24 cellular contexts compared by ENCODE assay signal in the genomic region with DNA sequence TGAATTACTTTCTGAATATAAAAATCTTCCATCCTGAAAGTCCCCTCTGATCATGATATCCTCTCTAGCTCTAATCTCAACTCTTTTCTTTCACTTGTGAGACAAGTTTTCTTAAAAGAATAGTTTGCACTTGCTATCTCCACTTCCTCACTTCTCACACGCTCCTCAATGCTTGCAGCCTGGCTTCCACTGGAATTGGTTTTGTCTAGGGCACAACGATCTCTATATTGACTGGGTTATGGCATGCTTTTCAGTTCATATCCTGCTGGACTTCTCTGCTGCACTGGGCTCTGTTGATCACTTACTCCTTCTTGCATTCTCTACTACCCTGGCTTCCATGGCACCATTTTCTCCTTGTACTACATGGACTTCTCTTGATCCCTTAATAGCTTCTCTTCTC. TPM values are rescaled to one million over a fixed set of nuclear protein-coding genes. Genes with fewer than 3 reads are reported as not detected.
DNase-seq lines count a peak whose midpoint lies in the region; ATAC-seq and TF ChIP-seq lines count a peak whose summit lies in the region.
"Had no signal": no experiment of that assay in that cellular context is flagged by ENCODE, and none has a peak within 500 bp of the region (broad histone marks: within the 10 kb centered on the region; RNA-seq: fewer than 3 reads in every experiment).

No MANE protein-coding gene starts in this region.

- no peaks in the 10 kb centered on the region for H3K36me3 Mint-ChIP-seq in activated CD4-positive, alpha-beta T cell treated with anti-CD3 and anti-CD28 coated beads, Interleukin-2, amount 10 ng/mL, durations not matched to agents 24 days and 14 days (ENCODE audit: low read depth)

- H3K9ac ChIP-seq in smooth muscle cell (ENCODE audit: low read depth): no peak overlapping the region

- CTCF ChIA-PET in HEK293T (lab: Yijun Ruan, JAX): no interaction called here

- POLR2A ChIA-PET in HEK293T (lab: Yijun Ruan, JAX): interaction anchor here (0.8 kb wide), 1 partner anchor 20 kb away, joined by 3 read pairs; no protein-coding TSS in a partner anchor

- intact Hi-C loops in activated CD4-positive, alpha-beta T cell treated with anti-CD3 and anti-CD28 coated beads, Interleukin-2, amount 10 ng/mL, durations not matched to agents 24 days and 14 days (cut with micrococcal nuclease): loop anchor here (2.0 kb wide), 1 partner anchor 17 kb away; no protein-coding TSS in a partner anchor

- H2AFZ ChIP-seq in smooth muscle cell (ENCODE audit: low read depth): no peak overlapping the region
- H2AFZ ChIP-seq: PC-9 had no signal

- H3K4me1 ChIP-seq in RWPE2 (ENCODE audit: insufficient read depth, poor library complexity, severe bottlenecking) (peaks cover 12% of the 10 kb centered on the region), smooth muscle cell (ENCODE audit: low read depth) (no peaks in the 10 kb centered on the region)

- H3K36me3 ChIP-seq in RWPE2 (ENCODE audit: low read depth) (no peaks in the 10 kb centered on the region), smooth muscle cell (ENCODE audit: low read depth) (no peaks in the 10 kb centered on the region)
- H3K36me3 ChIP-seq: ascending aorta, MG63 had no signal

- H3K4me1 Mint-ChIP-seq in activated CD4-positive, alpha-beta T cell treated with anti-CD3 and anti-CD28 coated beads, Interleukin-2, amount 10 ng/mL, durations not matched to agents 24 days and 14 days: no peaks in the 10 kb centered on the region
- H3K4me1 Mint-ChIP-seq: neural crest cell had no signal

- H3K27me3 ChIP-seq in RWPE2 (ENCODE audit: insufficient read depth, poor library complexity, severe bottlenecking): no peaks in the 10 kb centered on the region
- H3K27me3 ChIP-seq in smooth muscle cell (ENCODE audit: low read depth): no peaks in the 10 kb centered on the region
- H3K27me3 ChIP-seq: ascending aorta, MG63 had no signal

- ATAC-seq in RWPE2 (ENCODE audit: low read depth): no peak
- no peak for ATAC-seq in HG03520 (IDR thresholded peaks at IDR 0.05; ENCODE audit: unreplicated experiment)
- ATAC-seq: HCT116, HepG2, left colon had no signal

- H3K4me3 ChIP-seq in RWPE2 (ENCODE audit: severe bottlenecking): no peak overlapping the region
- no peak overlapping the region for H3K4me3 ChIP-seq in smooth muscle cell
- H3K4me3 ChIP-seq: ascending aorta, MG63, PC-9, psoas muscle, skin epidermis had no signal

- H3F3A ChIP-seq in smooth muscle cell (ENCODE audit: low read depth): no peaks in the 10 kb centered on the region

- no peaks in the 10 kb centered on the region for H3K9me3 Mint-ChIP-seq in activated CD4-positive, alpha-beta T cell treated with anti-CD3 and anti-CD28 coated beads, Interleukin-2, amount 10 ng/mL, durations not matched to agents 24 days and 14 days
- H3K9me3 Mint-ChIP-seq: activated B cell treated with CpG ODN at 0.5 μM for 24 hours; activated T-cell treated with anti-CD3 and anti-CD28 coated beads, Interleukin-2, amount 50 U/mL, for 72 hours; neural crest cell; T-helper 2 cell treated with Interferon-gamma antibody and Interleukin-4, amounts not matched to agents 5 μg/mL and 100 μg/mL, for 36 hours had no signal

- DNase-seq in activated CD4-positive, alpha-beta T cell treated with anti-CD3 and anti-CD28 coated beads, Interleukin-2, amount 10 ng/mL, durations not matched to agents 24 days and 14 days: peak; percentile 40
- DNase-seq in activated CD4-positive, alpha-beta T cell treated with anti-CD3 and anti-CD28 coated beads for 1 hour: no peak
- DNase-seq in RWPE2 (ENCODE audit: low spot score) (no peak), smooth muscle cell (lab: John Stamatoyannopoulos, UW; ENCODE audit: unreplicated experiment) (no peak), HEK293T (ENCODE audit: extremely low spot score) (no peak)
- DNase-seq: 8988T; activated B cell treated with CpG ODN at 0.5 μM for 24 hours; activated CD8-positive, alpha-beta memory T cell treated with anti-CD3 and anti-CD28 coated beads for 24 hours; activated naive CD4-positive, alpha-beta T cell treated with anti-CD3 and anti-CD28 coated beads, Interleukin-2, amount 50 U/mL, for 16 hours; activated T-cell treated with anti-CD3 and anti-CD28 coated beads, Interleukin-2, amount 50 U/mL, for 72 hours; left colon; NCI-H146; NCI-H2171 treated with DMSO at 0.1 percent for 48 hours; PC-9; psoas muscle had no signal

- 98% methylated on average over 2 of the region's 2 CpGs for WGBS in smooth muscle cell (ENCODE audit: low lambda C conversion rate)

- H3K27ac ChIP-seq in RWPE2 (ENCODE audit: poor library complexity, severe bottlenecking) (peak overlapping the region; percentile 61), smooth muscle cell (ENCODE audit: low read depth) (peak overlapping the region; percentile 97)
- H3K27ac ChIP-seq: PC-9 had no signal

- H3K27me3 Mint-ChIP-seq in activated CD4-positive, alpha-beta T cell treated with anti-CD3 and anti-CD28 coated beads, Interleukin-2, amount 10 ng/mL, durations not matched to agents 24 days and 14 days: peaks cover 27% of the 10 kb centered on the region
- H3K27me3 Mint-ChIP-seq: activated B cell treated with CpG ODN at 0.5 μM for 24 hours had no signal

- no peaks in the 10 kb centered on the region for H4K20me1 ChIP-seq in smooth muscle cell (ENCODE audit: low read depth)

- no peak overlapping the region for H3K27ac Mint-ChIP-seq in activated CD4-positive, alpha-beta T cell treated with anti-CD3 and anti-CD28 coated beads, Interleukin-2, amount 10 ng/mL, durations not matched to agents 24 days and 14 days
- H3K27ac Mint-ChIP-seq: activated B cell treated with CpG ODN at 0.5 μM for 24 hours; activated T-cell treated with anti-CD3 and anti-CD28 coated beads, Interleukin-2, amount 50 U/mL, for 72 hours; T-helper 2 cell treated with Interferon-gamma antibody and Interleukin-4, amounts not matched to agents 5 μg/mL and 100 μg/mL, for 36 hours had no signal

- H3K9me3 ChIP-seq in RWPE2 (ENCODE audit: severe bottlenecking) (no peaks in the 10 kb centered on the region), smooth muscle cell (replicated peaks; ENCODE audit: low read depth) (no peaks in the 10 kb centered on the region)
- H3K9me3 ChIP-seq: ascending aorta, MG63, psoas muscle had no signal

- H3K4me3 Mint-ChIP-seq in activated CD4-positive, alpha-beta T cell treated with anti-CD3 and anti-CD28 coated beads, Interleukin-2, amount 10 ng/mL, durations not matched to agents 24 days and 14 days: no peak overlapping the region
- H3K4me3 Mint-ChIP-seq: activated B cell treated with CpG ODN at 0.5 μM for 24 hours; activated T-cell treated with anti-CD3 and anti-CD28 coated beads, Interleukin-2, amount 50 U/mL, for 72 hours; neural crest cell; T-helper 2 cell treated with Interferon-gamma antibody and Interleukin-4, amounts not matched to agents 5 μg/mL and 100 μg/mL, for 36 hours had no signal

- H3K79me2 ChIP-seq in smooth muscle cell (ENCODE audit: low read depth): no peaks in the 10 kb centered on the region

- no peak overlapping the region for H3K4me2 ChIP-seq in smooth muscle cell
- H3K4me2 ChIP-seq: PC-9 had no signal

- TF ChIP-seq CTCF in RWPE2 (IDR thresholded peaks at IDR 0.05; ENCODE audit: poor library complexity, severe bottlenecking) (no peak), smooth muscle cell (IDR thresholded peaks at IDR 0.05; ENCODE audit: borderline replicate concordance, insufficient read depth, poor library complexity, severe bottlenecking) (no peak)

TF ChIP-seq in HEK293T, 16 proteins besides CTCF, POLR2A, EP300 and RAD21:
- TF ChIP-seq FOXA1 (IDR thresholded peaks at IDR 0.05) (no peak), SP1 (IDR thresholded peaks at IDR 0.05) (no peak), L3MBTL2 (conservative IDR thresholded peaks at IDR 0.05) (no peak), ARNT (IDR thresholded peaks at IDR 0.05) (no peak), LEF1 (IDR thresholded peaks at IDR 0.05; ENCODE audit: borderline replicate concordance) (no peak), CTBP1 (IDR thresholded peaks at IDR 0.05; ENCODE audit: borderline replicate concordance) (no peak), SUZ12 (IDR thresholded peaks at IDR 0.05) (no peak), FOXK2 (IDR thresholded peaks at IDR 0.05) (no peak), ELF4 (IDR thresholded peaks at IDR 0.05) (no peak), NFRKB (IDR thresholded peaks at IDR 0.05) (no peak)
- TF ChIP-seq, protein P1, sequence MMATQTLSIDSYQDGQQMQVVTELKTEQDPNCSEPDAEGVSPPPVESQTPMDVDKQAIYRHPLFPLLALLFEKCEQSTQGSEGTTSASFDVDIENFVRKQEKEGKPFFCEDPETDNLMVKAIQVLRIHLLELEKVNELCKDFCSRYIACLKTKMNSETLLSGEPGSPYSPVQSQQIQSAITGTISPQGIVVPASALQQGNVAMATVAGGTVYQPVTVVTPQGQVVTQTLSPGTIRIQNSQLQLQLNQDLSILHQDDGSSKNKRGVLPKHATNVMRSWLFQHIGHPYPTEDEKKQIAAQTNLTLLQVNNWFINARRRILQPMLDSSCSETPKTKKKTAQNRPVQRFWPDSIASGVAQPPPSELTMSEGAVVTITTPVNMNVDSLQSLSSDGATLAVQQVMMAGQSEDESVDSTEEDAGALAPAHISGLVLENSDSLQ (IDR thresholded peaks at IDR 0.05): no peak

RNA-seq across cellular contexts. Expression of gene FCRLA, which starts 0.5 kb away (rescaled TPM):
- not detected in 2 replicates for total RNA-seq in activated CD4-positive, alpha-beta T cell treated with anti-CD3 and anti-CD28 coated beads, Interleukin-2, amount 10 ng/mL, durations not matched to agents 24 days and 14 days
- total RNA-seq in smooth muscle cell: 0.40 TPM in 1 of 2 replicates, not detected in the other
- 0.35 TPM in 1 of 2 replicates, not detected in the other for polyA plus RNA-seq in smooth muscle cell
- total RNA-seq: ascending aorta, HepG2, neural crest cell had no signal
- polyA plus RNA-seq: HepG2 had no signal

RNA-seq across cellular contexts. Expression of gene FCRLB, which starts 13.8 kb away (rescaled TPM):
- not detected in 2 replicates for total RNA-seq in activated CD4-positive, alpha-beta T cell treated with anti-CD3 and anti-CD28 coated beads, Interleukin-2, amount 10 ng/mL, durations not matched to agents 24 days and 14 days
- total RNA-seq in smooth muscle cell: 0.31 and 0.99 TPM in 2 replicates
- polyA plus RNA-seq in smooth muscle cell: 0.12 and 0.50 TPM in 2 replicates
- total RNA-seq: ascending aorta, left colon had no signal

RNA-seq across cellular contexts. Expression of gene DUSP12, which starts 42.1 kb away (rescaled TPM):
- 38.2 and 39.7 TPM in 2 replicates for total RNA-seq in activated CD4-positive, alpha-beta T cell treated with anti-CD3 and anti-CD28 coated beads, Interleukin-2, amount 10 ng/mL, durations not matched to agents 24 days and 14 days
- total RNA-seq in smooth muscle cell: 39.3 and 45.7 TPM in 2 replicates
- polyA plus RNA-seq in smooth muscle cell: 39.2 and 41.8 TPM in 2 replicates

RNA-seq across cellular contexts. Expression of gene FCGR2B, which starts 44.6 kb away (rescaled TPM):
- total RNA-seq in activated CD4-positive, alpha-beta T cell treated with anti-CD3 and anti-CD28 coated beads, Interleukin-2, amount 10 ng/mL, durations not matched to agents 24 days and 14 days: not detected in 2 replicates
- not detected in 2 replicates for total RNA-seq in smooth muscle cell
- polyA plus RNA-seq in smooth muscle cell: not detected in 2 replicates
- total RNA-seq: activated T-cell treated with anti-CD3 and anti-CD28 coated beads, Interleukin-2, amount 50 U/mL, for 72 hours; HepG2; neural crest cell; PC-9 had no signal
- polyA plus RNA-seq: BJ, HepG2 had no signal

RNA-seq across cellular contexts. Expression of gene ATF6, which starts 58.6 kb away (rescaled TPM):
- 23.6 and 27.7 TPM in 2 replicates for total RNA-seq in activated CD4-positive, alpha-beta T cell treated with anti-CD3 and anti-CD28 coated beads, Interleukin-2, amount 10 ng/mL, durations not matched to agents 24 days and 14 days
- 22.9 and 25.5 TPM in 2 replicates for total RNA-seq in smooth muscle cell
- polyA plus RNA-seq in smooth muscle cell: 7.8 and 9.3 TPM in 2 replicates
